Comparison of ENCODE assay signal across 35 cellular contexts in genomic region chr11:68822546-68822945, GRCh38. TPM values are rescaled to one million over a fixed set of nuclear protein-coding genes. Genes with fewer than 3 reads are reported as not detected.
DNase-seq lines count a peak whose midpoint lies in the region; ATAC-seq, FAIRE-seq and TF ChIP-seq lines count a peak whose summit lies in the region.
"Had no signal": no experiment of that assay in that cellular context is flagged by ENCODE, and none has a peak within 500 bp of the region (broad histone marks: within the 10 kb centered on the region; RNA-seq: fewer than 3 reads in every experiment).

No MANE protein-coding gene starts in this region.

- no peaks in the 10 kb centered on the region for H3K79me2 ChIP-seq in K562 (ENCODE audit: control insufficient read depth, insufficient read depth, low read length)
- no peaks in the 10 kb centered on the region for H3K79me2 ChIP-seq in smooth muscle cell (ENCODE audit: low read depth)

- TF ChIP-seq EP300 in K562 (IDR thresholded peaks at IDR 0.05; ENCODE audit: low read length): no peak

- no peak for FAIRE-seq in K562 (lab: Jason Lieb, UNC)
- FAIRE-seq: A204.1, A549, D721Med had no signal

- H3K27me3 ChIP-seq in BLaER1 (no peaks in the 10 kb centered on the region), Panc1 (ENCODE audit: control insufficient read depth, insufficient read depth, low read length) (no peaks in the 10 kb centered on the region), K562 (ENCODE audit: control insufficient read depth in 2 of 2, insufficient read depth in 2 of 2, low read length in 2 of 2) (no peaks in the 10 kb centered on the region), smooth muscle cell (ENCODE audit: low read depth) (no peaks in the 10 kb centered on the region)
- H3K27me3 ChIP-seq: BE2C; BLaER1 treated with 17β-estradiol and CSF1 and Interleukin-3, amounts not matched to agents 10 nM and 100 nM had no signal

- H3F3A ChIP-seq in smooth muscle cell (ENCODE audit: low read depth): no peaks in the 10 kb centered on the region

- 71% methylated on average over 5 of the region's 5 CpGs for WGBS in K562 (ENCODE audit: insufficient coverage, low coverage, missing lambda C conversion rate)
- 94% methylated on average over 5 of the region's 5 CpGs for WGBS in smooth muscle cell (ENCODE audit: low lambda C conversion rate)

- H3K27me3 Mint-ChIP-seq in activated CD8-positive, alpha-beta memory T cell treated with anti-CD3 and anti-CD28 coated beads, Interleukin-2, amount 10 ng/mL, durations not matched to agents 7 days and 5 days: no peaks in the 10 kb centered on the region
- H3K27me3 Mint-ChIP-seq: B cell; CD4-positive, alpha-beta memory T cell; CD4-positive, alpha-beta T cell; CD4-positive, CD25-positive, alpha-beta regulatory T cell; CD8-positive, alpha-beta memory T cell had no signal

- H3K4me3 Mint-ChIP-seq in activated CD8-positive, alpha-beta memory T cell treated with anti-CD3 and anti-CD28 coated beads, Interleukin-2, amount 10 ng/mL, durations not matched to agents 7 days and 5 days: no peak overlapping the region
- H3K4me3 Mint-ChIP-seq: B cell; CD14-positive monocyte; CD4-positive, alpha-beta memory T cell; CD4-positive, alpha-beta T cell; CD4-positive, CD25-positive, alpha-beta regulatory T cell; CD8-positive, alpha-beta memory T cell; CD8-positive, alpha-beta T cell had no signal

- ATAC-seq in Panc1 (no peak), K562 (no peak), GM19328 (IDR thresholded peaks at IDR 0.05; ENCODE audit: unreplicated experiment) (no peak)
- no peak for ATAC-seq in activated CD8-positive, alpha-beta memory T cell treated with anti-CD3 and anti-CD28 coated beads, Interleukin-2, amount 10 ng/mL, durations not matched to agents 7 days and 5 days
- ATAC-seq: A549; CD8-positive, alpha-beta T cell had no signal

- H2AFZ ChIP-seq in K562 (ENCODE audit: low read depth, low read length) (no peak overlapping the region), smooth muscle cell (ENCODE audit: low read depth) (no peak overlapping the region)

- no peaks in the 10 kb centered on the region for H3K9me3 ChIP-seq in BLaER1
- H3K9me3 ChIP-seq in HEK293 (ENCODE audit: control insufficient read depth, insufficient read depth, low read depth, low read length): no peaks in the 10 kb centered on the region
- H3K9me3 ChIP-seq in Panc1 (ENCODE audit: control insufficient read depth, insufficient read depth, low read depth, low read length): no peaks in the 10 kb centered on the region
- H3K9me3 ChIP-seq in K562 (replicated peaks; ENCODE audit: control insufficient read depth, insufficient read depth, low read depth, low read length): no peaks in the 10 kb centered on the region
- no peaks in the 10 kb centered on the region for H3K9me3 ChIP-seq in smooth muscle cell (replicated peaks; ENCODE audit: low read depth)
- H3K9me3 ChIP-seq: A549; BE2C; BLaER1 treated with 17β-estradiol and CSF1 and Interleukin-3, amounts not matched to agents 10 nM and 100 nM; Caco-2 had no signal

- H3K27ac ChIP-seq in BLaER1 (no peak overlapping the region), HEK293 (ENCODE audit: extremely low read depth, low read depth, low read length) (no peak overlapping the region), Panc1 (ENCODE audit: low read length) (no peak overlapping the region), K562 (ENCODE audit: extremely low read depth, low read depth, low read length) (no peak overlapping the region), smooth muscle cell (ENCODE audit: low read depth) (no peak overlapping the region)
- H3K27ac ChIP-seq: 22Rv1, A549, C4-2B had no signal

- no peak for TF ChIP-seq CTCF in HEK293 (tag by site-specific recombination; IDR thresholded peaks at IDR 0.05)
- TF ChIP-seq CTCF in Panc1 (IDR thresholded peaks at IDR 0.05): no peak
- no peak for TF ChIP-seq CTCF in K562 (IDR thresholded peaks at IDR 0.05 in 2 of 3, conservative IDR thresholded peaks at IDR 0.05 in 1 of 3; ENCODE audit: insufficient read depth in 2 of 3, low read depth in 1 of 3, low read length in 3 of 3)
- no peak for TF ChIP-seq CTCF in smooth muscle cell (IDR thresholded peaks at IDR 0.05; ENCODE audit: borderline replicate concordance, insufficient read depth, poor library complexity, severe bottlenecking)

- POLR2A ChIA-PET in HEK293 (lab: Yijun Ruan, JAX) (no interaction called here), Panc1 (lab: Charles Lee) (no interaction called here), K562 (lab: Yijun Ruan, JAX) (no interaction called here)

- no peaks in the 10 kb centered on the region for H3K36me3 Mint-ChIP-seq in activated CD8-positive, alpha-beta memory T cell treated with anti-CD3 and anti-CD28 coated beads, Interleukin-2, amount 10 ng/mL, durations not matched to agents 7 days and 5 days
- H3K36me3 Mint-ChIP-seq: CD4-positive, CD25-positive, alpha-beta regulatory T cell had no signal

- BruUV-seq in Panc1 (replicated peaks; lab: Mats Ljungman, UMichigan) (TSS peak; percentile 50), K562 (replicated peaks; lab: Mats Ljungman, UMichigan) (no TSS peak)

- H3K27ac Mint-ChIP-seq in activated CD8-positive, alpha-beta memory T cell treated with anti-CD3 and anti-CD28 coated beads, Interleukin-2, amount 10 ng/mL, durations not matched to agents 7 days and 5 days: no peak overlapping the region
- H3K27ac Mint-ChIP-seq: B cell; CD4-positive, alpha-beta T cell; CD8-positive, alpha-beta T cell had no signal

- H3K9ac ChIP-seq in BLaER1 (no peak overlapping the region), K562 (ENCODE audit: insufficient read depth in 1 of 2, low read depth in 2 of 2, low read length in 2 of 2) (no peak overlapping the region), smooth muscle cell (ENCODE audit: low read depth) (no peak overlapping the region)
- H3K9ac ChIP-seq: BLaER1 treated with 17β-estradiol and CSF1 and Interleukin-3, amounts not matched to agents 10 nM and 100 nM had no signal

- peaks cover 95% of the 10 kb centered on the region for H3K4me1 ChIP-seq in BLaER1
- H3K4me1 ChIP-seq in HEK293 (ENCODE audit: control insufficient read depth, insufficient read depth, low read length): no peaks in the 10 kb centered on the region
- H3K4me1 ChIP-seq in Panc1 (ENCODE audit: control insufficient read depth, insufficient read depth, low read length): peaks cover 8% of the 10 kb centered on the region; the same call in 1 of the 2 replicates
- peaks cover 0 to 7% of the 10 kb centered on the region in 2 experiments; a peak in 2 of 5 replicates for H3K4me1 ChIP-seq in K562 (replicated peaks in 1 of 2; ENCODE audit: control insufficient read depth in 2 of 2, insufficient read depth in 2 of 2, low read length in 2 of 2)
- H3K4me1 ChIP-seq in smooth muscle cell (ENCODE audit: low read depth): no peaks in the 10 kb centered on the region
- H3K4me1 ChIP-seq: BE2C, Caco-2 had no signal

- in situ Hi-C loops in Panc1 (cut with HindIII; ENCODE audit: low pct_unique_long_range_greater_than_20kb, low sequenced_read_pairs) (no loop called here), K562 (cut with MboI) (no loop called here), KBM-7 (cut with MboI; ENCODE audit: low pct_unique_long_range_greater_than_20kb, low sequenced_read_pairs) (no loop called here)

- H3K4me1 Mint-ChIP-seq in activated CD8-positive, alpha-beta memory T cell treated with anti-CD3 and anti-CD28 coated beads, Interleukin-2, amount 10 ng/mL, durations not matched to agents 7 days and 5 days: peaks cover 21% of the 10 kb centered on the region

- H3K4me2 ChIP-seq in BLaER1: peak overlapping the region; percentile 64
- H3K4me2 ChIP-seq in K562 (ENCODE audit: insufficient read depth, low read length): no peak overlapping the region
- H3K4me2 ChIP-seq in smooth muscle cell: no peak overlapping the region
- H3K4me2 ChIP-seq: A549 had no signal

- no peak for TF ChIP-seq POLR2A in K562 (conservative IDR thresholded peaks at IDR 0.05)

- peaks cover 3% of the 10 kb centered on the region for H3K9me1 ChIP-seq in K562 (ENCODE audit: control insufficient read depth, insufficient read depth, low read length)

- intact Hi-C loops in Panc1 (cut with micrococcal nuclease; ENCODE audit: unreplicated experiment) (no loop called here), K562 (cut with micrococcal nuclease) (no loop called here)

- H4K20me1 ChIP-seq in BLaER1 (peaks cover 83% of the 10 kb centered on the region), K562 (replicated peaks; ENCODE audit: control insufficient read depth, insufficient read depth, low read length) (no peaks in the 10 kb centered on the region), smooth muscle cell (ENCODE audit: low read depth) (no peaks in the 10 kb centered on the region)

- DNase-seq in Panc1 (ENCODE audit: low read depth, low spot score) (no peak), K562 (ENCODE audit: extremely low read depth in 1 of 4, low spot score in 3 of 4) (no peak), smooth muscle cell (lab: John Stamatoyannopoulos, UW; ENCODE audit: unreplicated experiment) (no peak), KBM-7 (no peak)
- DNase-seq in activated CD8-positive, alpha-beta memory T cell treated with anti-CD3 and anti-CD28 coated beads, Interleukin-2, amount 10 ng/mL, durations not matched to agents 7 days and 5 days: no peak
- DNase-seq: 8988T; ACHN; BE2C; C1 segment of cervical spinal cord; Caco-2; Calu3; CD4-positive, alpha-beta memory T cell; CD4-positive, alpha-beta T cell; CD4-positive, CD25-positive, alpha-beta regulatory T cell; CD8-positive, alpha-beta memory T cell; CD8-positive, alpha-beta T cell; COR-L47; DMS 273 treated with DMSO at 0.1 percent for 48 hours; DMS153; DMS53; DMS79; DMS79 treated with DMSO at 0.1 percent for 48 hours; DND-41; EL had no signal

- H3K4me3 ChIP-seq in BLaER1 (no peak overlapping the region), HEK293 (ENCODE audit: low read depth, low read length) (no peak overlapping the region), Panc1 (ENCODE audit: low read depth in 2 of 2, low read length in 2 of 2) (no peak overlapping the region), K562 (no peak overlapping the region), smooth muscle cell (no peak overlapping the region)
- H3K4me3 ChIP-seq: A549; BLaER1 treated with 17β-estradiol and CSF1 and Interleukin-3, amounts not matched to agents 10 nM and 100 nM had no signal

- CTCF ChIA-PET in HEK293 (lab: Yijun Ruan, JAX): no interaction called here
- CTCF ChIA-PET in Panc1 (lab: Charles Lee): no interaction called here
- CTCF ChIA-PET in K562 (lab: Yijun Ruan, JAX; ENCODE audit: low intra/inter-chr PET ratio): no interaction called here
- CTCF ChIA-PET in activated CD8-positive, alpha-beta memory T cell treated with anti-CD3 and anti-CD28 coated beads, Interleukin-2, amount 10 ng/mL, durations not matched to agents 7 days and 5 days (lab: Charles Lee): no interaction called here

- H3K9me3 Mint-ChIP-seq in activated CD8-positive, alpha-beta memory T cell treated with anti-CD3 and anti-CD28 coated beads, Interleukin-2, amount 10 ng/mL, durations not matched to agents 7 days and 5 days (ENCODE audit: low read depth): no peaks in the 10 kb centered on the region
- H3K9me3 Mint-ChIP-seq: CD4-positive, alpha-beta memory T cell; CD4-positive, alpha-beta T cell; CD4-positive, CD25-positive, alpha-beta regulatory T cell; CD8-positive, alpha-beta memory T cell; CD8-positive, alpha-beta T cell had no signal

- no peak for TF ChIP-seq RAD21 in K562 (CRISPR knock-in tag; conservative IDR thresholded peaks at IDR 0.05 in 1 of 2, IDR thresholded peaks at IDR 0.05 in 1 of 2)

- 0 out of 2 replicates have a peak, but pooled peaks cover 10% of the 10 kb centered on the region for H3K36me3 ChIP-seq in BLaER1
- H3K36me3 ChIP-seq in HEK293 (ENCODE audit: control insufficient read depth in 2 of 2, insufficient read depth in 1 of 2, low read length in 2 of 2): no peaks in the 10 kb centered on the region
- no peaks in the 10 kb centered on the region for H3K36me3 ChIP-seq in Panc1 (ENCODE audit: control insufficient read depth, insufficient read depth, low read length)
- no peaks in the 10 kb centered on the region for H3K36me3 ChIP-seq in K562 (ENCODE audit: control insufficient read depth, insufficient read depth, low read length)
- no peaks in the 10 kb centered on the region for H3K36me3 ChIP-seq in smooth muscle cell (ENCODE audit: low read depth)
- H3K36me3 ChIP-seq: BE2C; BLaER1 treated with 17β-estradiol and CSF1 and Interleukin-3, amounts not matched to agents 10 nM and 100 nM had no signal

RNA-seq across cellular contexts. Expression of gene CPT1A, which starts 19.2 kb away (rescaled TPM):
- total RNA-seq in Panc1 (2021; ENCODE audit: unreplicated experiment) (153 TPM), K562 (2014; rRNA removed) (12.1 and 12.3 TPM in 2 replicates), K562 (2014; rRNA removed; fragmentation: Illumina TruSeq; extraction: Trizol) (12.3 and 13.0 TPM in 2 replicates), K562 (2015; rRNA removed; fragmentation: Illumina TruSeq; extraction: Trizol) (15.7 and 16.1 TPM in 2 replicates), K562 (2021) (29.1 and 30.9 TPM in 2 replicates), smooth muscle cell (1.7 and 1.9 TPM in 2 replicates)
- 119 TPM for polyA plus RNA-seq in Panc1 (2012; ENCODE audit: insufficient read length)
- 27.6 and 42.4 TPM in 2 replicates for total RNA-seq in K562 (2011; cell fraction: chromatin; rRNA removed; ENCODE audit: low replicate concordance)
- total RNA-seq in K562 (2011; cell fraction: nucleolus; rRNA removed): 32.0 and 35.1 TPM in 2 replicates
- 40.3 and 44.9 TPM in 2 replicates for total RNA-seq in K562 (2011; cell fraction: nucleoplasm; rRNA removed)
- polyA plus RNA-seq in K562 (2011; rRNA removed) (3.6 and 4.8 TPM in 2 replicates), K562 (2014; fragmentation: Illumina TruSeq; extraction: Trizol) (17.9 and 19.0 TPM in 2 replicates), K562 (2014; fragmentation: Nextera tagmentation; extraction: Ambion mirVana) (1 to 10 TPM; 2.6 to 3.0 TPM), K562 (2014; rRNA removed) (9.6 and 10.6 TPM in 2 replicates), smooth muscle cell (0.24 and 0.98 TPM in 2 replicates)
- polyA plus RNA-seq in K562 (2011; cell fraction: cytosol; rRNA removed): 4.1 and 5.2 TPM in 2 replicates
- 7.6 and 13.2 TPM in 2 replicates for polyA plus RNA-seq in K562 (2011; cell fraction: nucleus; rRNA removed)
- 16.6 and 17.9 TPM in 2 replicates for polyA plus RNA-seq in K562 (2012)
- 8.5 and 13.9 TPM in 2 replicates for polyA minus RNA-seq in K562 (2011; rRNA and poly(A)+ RNA removed)
- 16.5 and 22.4 TPM in 2 replicates for polyA minus RNA-seq in K562 (2011; cell fraction: cytosol; rRNA and poly(A)+ RNA removed)
- 4.4 and 5.4 TPM in 2 replicates for polyA minus RNA-seq in K562 (2011; cell fraction: nucleus; rRNA and poly(A)+ RNA removed)
- total RNA-seq in activated CD8-positive, alpha-beta memory T cell treated with anti-CD3 and anti-CD28 coated beads, Interleukin-2, amount 10 ng/mL, durations not matched to agents 7 days and 5 days: 10 to 100 TPM; 36.4 to 46.1 TPM
